In genomic region chr17:27343294-27343693, GRCh38 we compare ENCODE assay signal across 18 cellular contexts. TPM values are rescaled to one million over a fixed set of nuclear protein-coding genes. Genes with fewer than 3 reads are reported as not detected.
DNase-seq lines count a peak whose midpoint lies in the region; TF ChIP-seq lines count a peak whose summit lies in the region.
"Had no signal": no experiment of that assay in that cellular context is flagged by ENCODE, and none has a peak within 500 bp of the region (broad histone marks: within the 10 kb centered on the region; RNA-seq: fewer than 3 reads in every experiment).

No MANE protein-coding gene starts in this region.

- no peak overlapping the region for H3K4me3 Mint-ChIP-seq in nephron
- H3K4me3 Mint-ChIP-seq in type B pancreatic cell = no peak overlapping the region
- no peak overlapping the region for H3K4me3 Mint-ChIP-seq in mesothelial cell of epicardium
- H3K4me3 Mint-ChIP-seq: CD8-positive, alpha-beta T cell had no signal

- peaks cover 64% of the 10 kb centered on the region for H3K4me1 Mint-ChIP-seq in nephron
- peaks cover 24% of the 10 kb centered on the region for H3K4me1 Mint-ChIP-seq in type B pancreatic cell (ENCODE audit: unreplicated experiment)
- H3K4me1 Mint-ChIP-seq in mesothelial cell of epicardium = peaks cover 37% of the 10 kb centered on the region

- H3K27ac Mint-ChIP-seq in nephron = peak overlapping the region in 2 of 3 experiments; percentile 75 to 86
- peak overlapping the region; percentile 11 for H3K27ac Mint-ChIP-seq in type B pancreatic cell
- H3K27ac Mint-ChIP-seq in mesothelial cell of epicardium = no peak overlapping the region
- H3K27ac Mint-ChIP-seq: CD8-positive, alpha-beta T cell had no signal

- H3K27me3 Mint-ChIP-seq in nephron (ENCODE audit: low read depth) (no peaks in the 10 kb centered on the region), type B pancreatic cell (no peaks in the 10 kb centered on the region), mesothelial cell of epicardium (ENCODE audit: low read depth) (no peaks in the 10 kb centered on the region)

- H3K36me3 Mint-ChIP-seq in nephron (ENCODE audit: low read depth) (no peaks in the 10 kb centered on the region), type B pancreatic cell (no peaks in the 10 kb centered on the region), mesothelial cell of epicardium (peaks cover 7% of the 10 kb centered on the region)
- H3K36me3 Mint-ChIP-seq: CD8-positive, alpha-beta T cell had no signal

- DNase-seq in NCI-H446 treated with DMSO at 0.1 percent for 48 hours (lab: John Stamatoyannopoulos, UW) = peak; percentile 56
- DNase-seq in astrocyte of the hippocampus (ENCODE audit: low read depth, low spot score) = peak; percentile 51
- no peak for DNase-seq in type B pancreatic cell (ENCODE audit: extremely low spot score, unreplicated experiment)
- no peak for DNase-seq in mesothelial cell of epicardium (ENCODE audit: low spot score in 2 of 2, unreplicated experiment in 2 of 2)
- no peak for DNase-seq in effector CD4-positive, alpha-beta T cell
- no peak for DNase-seq in globus pallidus (ENCODE audit: low spot score)
- DNase-seq: ACHN; CD8-positive, alpha-beta T cell; DND-41; Karpas-422; MV-4-11; NCI-H1694; NCI-H2081 treated with DMSO at 0.1 percent for 48 hours; NCI-H2171 treated with DMSO at 0.1 percent for 48 hours; NCI-H748 treated with DMSO at 0.1 percent for 48 hours; SIG-M5 had no signal

- H3K9me3 Mint-ChIP-seq in nephron (no peaks in the 10 kb centered on the region), type B pancreatic cell (no peaks in the 10 kb centered on the region), mesothelial cell of epicardium (peaks cover 6% of the 10 kb centered on the region)
- H3K9me3 Mint-ChIP-seq: CD8-positive, alpha-beta T cell; GM23338 had no signal

- TF ChIP-seq CTCF in nephron (IDR thresholded peaks at IDR 0.05; ENCODE audit: unreplicated experiment in 3 of 3) = no peak
- TF ChIP-seq CTCF in type B pancreatic cell (conservative IDR thresholded peaks at IDR 0.05) = no peak
- no peak for TF ChIP-seq CTCF in mesothelial cell of epicardium (IDR thresholded peaks at IDR 0.05; ENCODE audit: unreplicated experiment)

RNA-seq across cellular contexts. Expression of gene WSB1, which starts 49.4 kb away (rescaled TPM):
- total RNA-seq in type B pancreatic cell (ENCODE audit: low replicate concordance) (259 and 270 TPM in 2 replicates), mesothelial cell of epicardium (768 to 806 TPM (median 799 TPM) in 3 replicates)

Comparison
In these comparisons a context has a peak if more than half of its experiments do, and no peak if none do; other contexts are left out.
1. DNase-seq: peak in NCI-H446 treated with DMSO at 0.1 percent for 48 hours (single experiment) and astrocyte of the hippocampus (single experiment); none in type B pancreatic cell (single experiment), mesothelial cell of epicardium (0 of 2), effector CD4-positive, alpha-beta T cell (single experiment) and globus pallidus (single experiment).